ENCODE assay signal across 10 cellular contexts in the genomic region with DNA sequence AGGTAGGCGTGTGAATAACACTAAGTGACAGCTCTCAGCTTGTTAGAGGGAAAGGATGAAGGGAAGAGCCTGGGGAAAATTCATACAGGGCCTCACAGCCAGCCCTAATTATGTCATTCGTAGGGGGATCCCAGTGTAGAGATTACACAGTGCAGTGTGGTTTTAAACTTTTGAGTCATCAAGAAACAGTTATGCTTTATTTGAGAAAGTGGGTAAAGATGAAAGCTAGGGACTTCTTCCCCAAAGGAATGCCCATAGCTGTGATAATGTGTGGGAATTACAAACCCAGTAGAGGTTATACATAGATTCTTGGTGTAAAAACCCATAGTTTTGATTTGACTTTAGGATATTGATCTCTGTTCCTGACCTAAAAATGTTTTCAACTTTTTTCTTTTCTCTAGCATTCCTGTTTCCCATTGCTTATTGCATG. TPM values are rescaled to one million over a fixed set of nuclear protein-coding genes. Genes with fewer than 3 reads are reported as not detected.
A peak's percentile ranks its signal among the peaks of the same experiment; 100 is the strongest.
DNase-seq lines count a peak whose midpoint lies in the region; ATAC-seq and TF ChIP-seq lines count a peak whose summit lies in the region.
"Had no signal": no experiment of that assay in that cellular context is flagged by ENCODE, and none has a peak within 500 bp of the region (broad histone marks: within the 10 kb centered on the region; RNA-seq: fewer than 3 reads in every experiment).

No MANE protein-coding gene starts in this region.

- POLR2A ChIA-PET in activated CD4-positive, alpha-beta memory T cell treated with anti-CD3 and anti-CD28 coated beads for 36 hours (lab: Charles Lee): interaction anchor here (0.6 to 1.6 kb wide), 10 partner anchors 15 to 325 kb away, joined by 3 to 11 read pairs (median 4); a partner anchor contains a TSS
- POLR2A ChIA-PET in HEK293T (lab: Yijun Ruan, JAX): no interaction called here

- peak overlapping the region; percentile 50 for H3K4me3 Mint-ChIP-seq in activated CD4-positive, alpha-beta memory T cell treated with anti-CD3 and anti-CD28 coated beads for 36 hours
- H3K4me3 Mint-ChIP-seq in natural killer cell: peak overlapping the region; percentile 21

- peaks cover 42% of the 10 kb centered on the region for H3K36me3 Mint-ChIP-seq in activated CD4-positive, alpha-beta memory T cell treated with anti-CD3 and anti-CD28 coated beads for 36 hours
- H3K36me3 Mint-ChIP-seq in natural killer cell: no peaks in the 10 kb centered on the region

- H3K27ac ChIP-seq in upper lobe of left lung: no peak overlapping the region
- H3K27ac ChIP-seq: 22Rv1, HL-60 had no signal

- ATAC-seq in HG02870 (IDR thresholded peaks at IDR 0.05; ENCODE audit: unreplicated experiment) (peak; percentile 36), natural killer cell (no peak), HG03025 (IDR thresholded peaks at IDR 0.05; ENCODE audit: low FRiP score, unreplicated experiment) (no peak), upper lobe of left lung (ENCODE audit: low FRiP score in 2 of 2) (no peak)

- H3K27me3 Mint-ChIP-seq in activated CD4-positive, alpha-beta memory T cell treated with anti-CD3 and anti-CD28 coated beads for 36 hours: no peaks in the 10 kb centered on the region
- H3K27me3 Mint-ChIP-seq in natural killer cell (ENCODE audit: low read depth in 2 of 2): no peaks in the 10 kb centered on the region

- H3K36me3 ChIP-seq in upper lobe of left lung: no peaks in the 10 kb centered on the region

- no peak for TF ChIP-seq EP300 in upper lobe of left lung (IDR thresholded peaks at IDR 0.05)

- DNase-seq in NK-92 treated with Interleukin-12 subunit alpha and Interleukin-12 subunit beta, amount 100 ng/mL, for 24 hours (lab: John Stamatoyannopoulos, UW): peak; percentile 11
- DNase-seq in NK-92 (lab: John Stamatoyannopoulos, UW; ENCODE audit: unreplicated experiment) (no peak), natural killer cell (no peak), HEK293T (ENCODE audit: extremely low spot score) (no peak), upper lobe of left lung (no peak)
- DNase-seq in activated CD4-positive, alpha-beta memory T cell treated with anti-CD3 and anti-CD28 coated beads for 36 hours: peak; percentile 64

- no peaks in the 10 kb centered on the region for H3K27me3 ChIP-seq in upper lobe of left lung

- peaks cover 8 to 19% (median 11%) of the 10 kb centered on the region in 4 donors for H3K4me1 ChIP-seq in upper lobe of left lung

- no peak overlapping the region for H3K4me3 ChIP-seq in upper lobe of left lung

- WGBS in upper lobe of left lung, 2 donors: 60 to 80% methylated on average over 2 of the region's 2 CpGs

- H3K9me3 ChIP-seq in upper lobe of left lung: no peaks in the 10 kb centered on the region

- no peak for TF ChIP-seq POLR2A in upper lobe of left lung (IDR thresholded peaks at IDR 0.05)

- H3K9me3 Mint-ChIP-seq in activated CD4-positive, alpha-beta memory T cell treated with anti-CD3 and anti-CD28 coated beads for 36 hours: no peaks in the 10 kb centered on the region
- no peaks in the 10 kb centered on the region for H3K9me3 Mint-ChIP-seq in natural killer cell

- TF ChIP-seq CTCF in natural killer cell (IDR thresholded peaks at IDR 0.05) (no peak), upper lobe of left lung (IDR thresholded peaks at IDR 0.05) (no peak)

- CTCF ChIA-PET in activated CD4-positive, alpha-beta memory T cell treated with anti-CD3 and anti-CD28 coated beads for 36 hours (lab: Charles Lee): interaction anchor here (0.7 to 3.5 kb wide), 5 partner anchors 10 to 325 kb away, joined by 3 to 20 read pairs (median 4); no protein-coding TSS in a partner anchor
- CTCF ChIA-PET in HEK293T (lab: Yijun Ruan, JAX): no interaction called here

- intact Hi-C loops in activated CD4-positive, alpha-beta memory T cell treated with anti-CD3 and anti-CD28 coated beads for 36 hours (cut with micrococcal nuclease): loop anchor here (1.0 to 5.0 kb wide), 10 partner anchors 8 to 685 kb away; a partner anchor contains a TSS
- intact Hi-C loops in natural killer cell (cut with micrococcal nuclease): loop anchor here (2.0 kb wide), 1 partner anchor 491 kb away; a partner anchor contains a TSS

- peak overlapping the region; percentile 45 for H3K27ac Mint-ChIP-seq in activated CD4-positive, alpha-beta memory T cell treated with anti-CD3 and anti-CD28 coated beads for 36 hours
- H3K27ac Mint-ChIP-seq in natural killer cell: no peak overlapping the region

- H3K4me1 Mint-ChIP-seq in activated CD4-positive, alpha-beta memory T cell treated with anti-CD3 and anti-CD28 coated beads for 36 hours (ENCODE audit: low read depth): peaks cover 39% of the 10 kb centered on the region
- H3K4me1 Mint-ChIP-seq in natural killer cell: peaks cover 9 to 16% of the 10 kb centered on the region in 2 donors

TF ChIP-seq in HEK293T, 16 proteins besides CTCF, POLR2A, EP300 and RAD21:
- TF ChIP-seq ZNF384 (IDR thresholded peaks at IDR 0.05): no peak
- TF ChIP-seq, protein P1, sequence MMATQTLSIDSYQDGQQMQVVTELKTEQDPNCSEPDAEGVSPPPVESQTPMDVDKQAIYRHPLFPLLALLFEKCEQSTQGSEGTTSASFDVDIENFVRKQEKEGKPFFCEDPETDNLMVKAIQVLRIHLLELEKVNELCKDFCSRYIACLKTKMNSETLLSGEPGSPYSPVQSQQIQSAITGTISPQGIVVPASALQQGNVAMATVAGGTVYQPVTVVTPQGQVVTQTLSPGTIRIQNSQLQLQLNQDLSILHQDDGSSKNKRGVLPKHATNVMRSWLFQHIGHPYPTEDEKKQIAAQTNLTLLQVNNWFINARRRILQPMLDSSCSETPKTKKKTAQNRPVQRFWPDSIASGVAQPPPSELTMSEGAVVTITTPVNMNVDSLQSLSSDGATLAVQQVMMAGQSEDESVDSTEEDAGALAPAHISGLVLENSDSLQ (IDR thresholded peaks at IDR 0.05): no peak
- TF ChIP-seq HDGF (IDR thresholded peaks at IDR 0.05; ENCODE audit: borderline replicate concordance): no peak
- TF ChIP-seq LEF1 (IDR thresholded peaks at IDR 0.05; ENCODE audit: borderline replicate concordance): no peak

RNA-seq across cellular contexts. Expression of a gene that starts 1.9 kb away (rescaled TPM):
- 100 to 1,000 TPM; 102 to 104 TPM for total RNA-seq in activated CD4-positive, alpha-beta memory T cell treated with anti-CD3 and anti-CD28 coated beads for 36 hours
- 10 to 100 TPM; 17.9 to 24.7 (median 23.9) TPM for total RNA-seq in natural killer cell
- 10 to 100 TPM in 5 of 6 donors, 1 to 10 TPM in 1; 5.6 to 37.8 (median 15.2) TPM for total RNA-seq in upper lobe of left lung

RNA-seq across cellular contexts. Expression of a gene that starts 59.5 kb away (rescaled TPM):
- under 1 TPM; 0.53 to 0.69 TPM for total RNA-seq in activated CD4-positive, alpha-beta memory T cell treated with anti-CD3 and anti-CD28 coated beads for 36 hours
- total RNA-seq in natural killer cell (1 to 10 TPM in 1 of 3 donors, under 1 TPM in 2; 0.33 to 1.2 (median 0.77) TPM), upper lobe of left lung (1 to 10 TPM in 5 of 6 donors, under 1 TPM in 1; 0.30 to 7.3 (median 2.3) TPM)

Comparison
In these comparisons a context has a peak if more than half of its experiments do, and no peak if none do; other contexts are left out.
1. DNase-seq: peak in NK-92 treated with Interleukin-12 subunit alpha and Interleukin-12 subunit beta, amount 100 ng/mL, for 24 hours (single experiment) and activated CD4-positive, alpha-beta memory T cell treated with anti-CD3 and anti-CD28 coated beads for 36 hours (single experiment); none in NK-92 (single experiment), natural killer cell (single experiment), HEK293T (single experiment) and upper lobe of left lung (0 of 2).